ENCODE assay signal across 13 cellular contexts in genomic region chr20:17822039-17822438, GRCh38.
A peak's percentile ranks its signal among the peaks of the same experiment; 100 is the strongest.
DNase-seq lines count a peak whose midpoint lies in the region; ATAC-seq and TF ChIP-seq lines count a peak whose summit lies in the region.
"Had no signal": no experiment of that assay in that cellular context is flagged by ENCODE, and none has a peak within 500 bp of the region (broad histone marks: within the 10 kb centered on the region; RNA-seq: fewer than 3 reads in every experiment).

No MANE protein-coding gene starts in this region.

- H3K4me3 ChIP-seq in GM12864 (ENCODE audit: low read depth, low read length), result no peak overlapping the region
- no peak overlapping the region for H3K4me3 ChIP-seq in fibroblast of villous mesenchyme (ENCODE audit: low read depth, low read length)
- H3K4me3 ChIP-seq: SJSA1 had no signal

- ATAC-seq in GM19351 (IDR thresholded peaks at IDR 0.05; ENCODE audit: unreplicated experiment), result no peak
- ATAC-seq: naive thymus-derived CD4-positive, alpha-beta T cell had no signal

- TF ChIP-seq CTCF in GM12864 (IDR thresholded peaks at IDR 0.05; ENCODE audit: low read depth, low read length, missing control alignments), result no peak
- no peak for TF ChIP-seq CTCF in fibroblast of villous mesenchyme (IDR thresholded peaks at IDR 0.05; ENCODE audit: insufficient read depth, low read depth, low read length)

- DNase-seq in GM12864 (ENCODE audit: low read depth) (peak; percentile 45), RPMI8226 (peak; percentile 68), fibroblast of villous mesenchyme (ENCODE audit: low read depth) (peak; percentile 92), renal cortical epithelial cell (ENCODE audit: low read depth) (peak; percentile 90), NCI-H69 (lab: John Stamatoyannopoulos, UW) (no peak), HuH-7.5 (ENCODE audit: low spot score) (no peak)
- DNase-seq in effector CD8-positive, alpha-beta T cell (lab: John Stamatoyannopoulos, UW), result no peak
- DNase-seq: activated CD8-positive, alpha-beta memory T cell treated with anti-CD3 and anti-CD28 coated beads, Interleukin-2, amount 50 U/mL, for 48 hours; EL; naive thymus-derived CD4-positive, alpha-beta T cell; NCI-H1105 treated with DMSO at 0.1 percent for 48 hours had no signal

Comparison
In these comparisons a context has a peak if more than half of its experiments do, and no peak if none do; other contexts are left out.
1. DNase-seq: peak in GM12864 (single experiment), RPMI8226 (single experiment), fibroblast of villous mesenchyme (single experiment) and renal cortical epithelial cell (single experiment); none in NCI-H69 (single experiment), effector CD8-positive, alpha-beta T cell (single experiment) and HuH-7.5 (single experiment).